3 cellular contexts compared by ENCODE assay signal in the genomic region with DNA sequence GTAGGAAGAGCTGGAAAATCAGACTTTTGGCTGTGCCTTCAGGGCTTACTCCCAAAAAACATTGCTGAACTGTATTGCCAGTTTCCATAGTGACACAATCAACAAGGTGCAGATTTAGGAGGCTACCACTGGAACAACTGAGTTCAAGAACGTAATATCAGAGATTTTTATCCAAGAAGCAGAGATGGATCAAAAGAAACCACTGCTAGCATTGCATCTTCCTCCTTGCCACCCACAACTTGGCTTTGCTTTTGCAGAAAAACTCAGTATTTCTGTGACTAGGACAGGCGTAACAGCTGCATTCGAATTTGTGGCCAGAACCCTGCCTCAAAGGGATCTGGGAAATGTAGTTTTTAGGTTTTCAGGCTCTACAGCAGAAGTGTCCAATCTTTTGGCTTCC.
TF ChIP-seq lines count a peak whose summit lies in the region.

No MANE protein-coding gene starts in this region.

TF ChIP-seq in SK-N-SH, 30 proteins besides CTCF, POLR2A, EP300 and RAD21:
- TF ChIP-seq EZH2phosphoT487 (IDR thresholded peaks at IDR 0.05; ENCODE audit: borderline replicate concordance, low read depth), result no peak
- no peak for TF ChIP-seq RXRA (IDR thresholded peaks at IDR 0.05; ENCODE audit: borderline replicate concordance, low read depth)
- no peak for TF ChIP-seq SMC3 (IDR thresholded peaks at IDR 0.05; ENCODE audit: low read depth, low read length)
- TF ChIP-seq, protein P1, sequence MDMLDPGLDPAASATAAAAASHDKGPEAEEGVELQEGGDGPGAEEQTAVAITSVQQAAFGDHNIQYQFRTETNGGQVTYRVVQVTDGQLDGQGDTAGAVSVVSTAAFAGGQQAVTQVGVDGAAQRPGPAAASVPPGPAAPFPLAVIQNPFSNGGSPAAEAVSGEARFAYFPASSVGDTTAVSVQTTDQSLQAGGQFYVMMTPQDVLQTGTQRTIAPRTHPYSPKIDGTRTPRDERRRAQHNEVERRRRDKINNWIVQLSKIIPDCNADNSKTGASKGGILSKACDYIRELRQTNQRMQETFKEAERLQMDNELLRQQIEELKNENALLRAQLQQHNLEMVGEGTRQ (IDR thresholded peaks at IDR 0.05; ENCODE audit: borderline replicate concordance, low read depth, low read length), result no peak
- TF ChIP-seq, protein P2, sequence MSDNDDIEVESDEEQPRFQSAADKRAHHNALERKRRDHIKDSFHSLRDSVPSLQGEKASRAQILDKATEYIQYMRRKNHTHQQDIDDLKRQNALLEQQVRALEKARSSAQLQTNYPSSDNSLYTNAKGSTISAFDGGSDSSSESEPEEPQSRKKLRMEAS (IDR thresholded peaks at IDR 0.05; ENCODE audit: low read depth), result no peak
- TF ChIP-seq NFIC (IDR thresholded peaks at IDR 0.05; ENCODE audit: borderline replicate concordance), result no peak
- no peak for TF ChIP-seq TAF1 (IDR thresholded peaks at IDR 0.05; ENCODE audit: borderline replicate concordance, low read depth, low read length)
- TF ChIP-seq, protein P3, sequence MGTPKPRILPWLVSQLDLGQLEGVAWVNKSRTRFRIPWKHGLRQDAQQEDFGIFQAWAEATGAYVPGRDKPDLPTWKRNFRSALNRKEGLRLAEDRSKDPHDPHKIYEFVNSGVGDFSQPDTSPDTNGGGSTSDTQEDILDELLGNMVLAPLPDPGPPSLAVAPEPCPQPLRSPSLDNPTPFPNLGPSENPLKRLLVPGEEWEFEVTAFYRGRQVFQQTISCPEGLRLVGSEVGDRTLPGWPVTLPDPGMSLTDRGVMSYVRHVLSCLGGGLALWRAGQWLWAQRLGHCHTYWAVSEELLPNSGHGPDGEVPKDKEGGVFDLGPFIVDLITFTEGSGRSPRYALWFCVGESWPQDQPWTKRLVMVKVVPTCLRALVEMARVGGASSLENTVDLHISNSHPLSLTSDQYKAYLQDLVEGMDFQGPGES (IDR thresholded peaks at IDR 0.05; ENCODE audit: low read depth, low read length), result no peak
- no peak for TF ChIP-seq RCOR1 (IDR thresholded peaks at IDR 0.05; ENCODE audit: low read length)
- no peak for TF ChIP-seq CHD2 (IDR thresholded peaks at IDR 0.05; ENCODE audit: low read length, partially characterized antibody)

TF ChIP-seq in SK-N-SH treated with all-trans-retinoic acid at 6 μM for 48 hours, 23 proteins besides CTCF, POLR2A, EP300 and RAD21 (continues in another document):
- TF ChIP-seq GLIS3 (CRISPR knock-in tag; IDR thresholded peaks at IDR 0.05) (no peak), ZNF70 (CRISPR knock-in tag; IDR thresholded peaks at IDR 0.05) (no peak), ZNF565 (CRISPR knock-in tag; conservative IDR thresholded peaks at IDR 0.05; ENCODE audit: low read depth) (no peak), ZFP3 (CRISPR knock-in tag; IDR thresholded peaks at IDR 0.05) (no peak), SNAI2 (CRISPR knock-in tag; IDR thresholded peaks at IDR 0.05) (no peak), ZFP30 (CRISPR knock-in tag; IDR thresholded peaks at IDR 0.05) (no peak), TCF4 (CRISPR knock-in tag; IDR thresholded peaks at IDR 0.05; ENCODE audit: borderline replicate concordance) (no peak), ESRRG (CRISPR knock-in tag; IDR thresholded peaks at IDR 0.05) (no peak), PPARA (CRISPR knock-in tag; IDR thresholded peaks at IDR 0.05; ENCODE audit: borderline replicate concordance) (no peak), BACH2 (CRISPR knock-in tag; IDR thresholded peaks at IDR 0.05; ENCODE audit: borderline replicate concordance) (no peak), TOX (CRISPR knock-in tag; IDR thresholded peaks at IDR 0.05; ENCODE audit: borderline replicate concordance) (no peak)
- TF ChIP-seq, protein P4, sequence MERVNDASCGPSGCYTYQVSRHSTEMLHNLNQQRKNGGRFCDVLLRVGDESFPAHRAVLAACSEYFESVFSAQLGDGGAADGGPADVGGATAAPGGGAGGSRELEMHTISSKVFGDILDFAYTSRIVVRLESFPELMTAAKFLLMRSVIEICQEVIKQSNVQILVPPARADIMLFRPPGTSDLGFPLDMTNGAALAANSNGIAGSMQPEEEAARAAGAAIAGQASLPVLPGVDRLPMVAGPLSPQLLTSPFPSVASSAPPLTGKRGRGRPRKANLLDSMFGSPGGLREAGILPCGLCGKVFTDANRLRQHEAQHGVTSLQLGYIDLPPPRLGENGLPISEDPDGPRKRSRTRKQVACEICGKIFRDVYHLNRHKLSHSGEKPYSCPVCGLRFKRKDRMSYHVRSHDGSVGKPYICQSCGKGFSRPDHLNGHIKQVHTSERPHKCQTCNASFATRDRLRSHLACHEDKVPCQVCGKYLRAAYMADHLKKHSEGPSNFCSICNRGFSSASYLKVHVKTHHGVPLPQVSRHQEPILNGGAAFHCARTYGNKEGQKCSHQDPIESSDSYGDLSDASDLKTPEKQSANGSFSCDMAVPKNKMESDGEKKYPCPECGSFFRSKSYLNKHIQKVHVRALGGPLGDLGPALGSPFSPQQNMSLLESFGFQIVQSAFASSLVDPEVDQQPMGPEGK (CRISPR knock-in tag; IDR thresholded peaks at IDR 0.05; ENCODE audit: borderline replicate concordance), result no peak
- TF ChIP-seq, protein P5, sequence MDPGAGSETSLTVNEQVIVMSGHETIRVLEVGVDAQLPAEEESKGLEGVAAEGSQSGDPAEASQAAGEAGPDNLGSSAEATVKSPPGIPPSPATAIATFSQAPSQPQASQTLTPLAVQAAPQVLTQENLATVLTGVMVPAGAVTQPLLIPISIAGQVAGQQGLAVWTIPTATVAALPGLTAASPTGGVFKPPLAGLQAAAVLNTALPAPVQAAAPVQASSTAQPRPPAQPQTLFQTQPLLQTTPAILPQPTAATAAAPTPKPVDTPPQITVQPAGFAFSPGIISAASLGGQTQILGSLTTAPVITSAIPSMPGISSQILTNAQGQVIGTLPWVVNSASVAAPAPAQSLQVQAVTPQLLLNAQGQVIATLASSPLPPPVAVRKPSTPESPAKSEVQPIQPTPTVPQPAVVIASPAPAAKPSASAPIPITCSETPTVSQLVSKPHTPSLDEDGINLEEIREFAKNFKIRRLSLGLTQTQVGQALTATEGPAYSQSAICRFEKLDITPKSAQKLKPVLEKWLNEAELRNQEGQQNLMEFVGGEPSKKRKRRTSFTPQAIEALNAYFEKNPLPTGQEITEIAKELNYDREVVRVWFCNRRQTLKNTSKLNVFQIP (CRISPR knock-in tag; IDR thresholded peaks at IDR 0.05; ENCODE audit: borderline replicate concordance, low read depth), result no peak
- TF ChIP-seq, protein P6, sequence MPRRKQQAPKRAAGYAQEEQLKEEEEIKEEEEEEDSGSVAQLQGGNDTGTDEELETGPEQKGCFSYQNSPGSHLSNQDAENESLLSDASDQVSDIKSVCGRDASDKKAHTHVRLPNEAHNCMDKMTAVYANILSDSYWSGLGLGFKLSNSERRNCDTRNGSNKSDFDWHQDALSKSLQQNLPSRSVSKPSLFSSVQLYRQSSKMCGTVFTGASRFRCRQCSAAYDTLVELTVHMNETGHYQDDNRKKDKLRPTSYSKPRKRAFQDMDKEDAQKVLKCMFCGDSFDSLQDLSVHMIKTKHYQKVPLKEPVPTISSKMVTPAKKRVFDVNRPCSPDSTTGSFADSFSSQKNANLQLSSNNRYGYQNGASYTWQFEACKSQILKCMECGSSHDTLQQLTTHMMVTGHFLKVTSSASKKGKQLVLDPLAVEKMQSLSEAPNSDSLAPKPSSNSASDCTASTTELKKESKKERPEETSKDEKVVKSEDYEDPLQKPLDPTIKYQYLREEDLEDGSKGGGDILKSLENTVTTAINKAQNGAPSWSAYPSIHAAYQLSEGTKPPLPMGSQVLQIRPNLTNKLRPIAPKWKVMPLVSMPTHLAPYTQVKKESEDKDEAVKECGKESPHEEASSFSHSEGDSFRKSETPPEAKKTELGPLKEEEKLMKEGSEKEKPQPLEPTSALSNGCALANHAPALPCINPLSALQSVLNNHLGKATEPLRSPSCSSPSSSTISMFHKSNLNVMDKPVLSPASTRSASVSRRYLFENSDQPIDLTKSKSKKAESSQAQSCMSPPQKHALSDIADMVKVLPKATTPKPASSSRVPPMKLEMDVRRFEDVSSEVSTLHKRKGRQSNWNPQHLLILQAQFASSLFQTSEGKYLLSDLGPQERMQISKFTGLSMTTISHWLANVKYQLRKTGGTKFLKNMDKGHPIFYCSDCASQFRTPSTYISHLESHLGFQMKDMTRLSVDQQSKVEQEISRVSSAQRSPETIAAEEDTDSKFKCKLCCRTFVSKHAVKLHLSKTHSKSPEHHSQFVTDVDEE (CRISPR knock-in tag; IDR thresholded peaks at IDR 0.05), result no peak
- TF ChIP-seq, protein P7, sequence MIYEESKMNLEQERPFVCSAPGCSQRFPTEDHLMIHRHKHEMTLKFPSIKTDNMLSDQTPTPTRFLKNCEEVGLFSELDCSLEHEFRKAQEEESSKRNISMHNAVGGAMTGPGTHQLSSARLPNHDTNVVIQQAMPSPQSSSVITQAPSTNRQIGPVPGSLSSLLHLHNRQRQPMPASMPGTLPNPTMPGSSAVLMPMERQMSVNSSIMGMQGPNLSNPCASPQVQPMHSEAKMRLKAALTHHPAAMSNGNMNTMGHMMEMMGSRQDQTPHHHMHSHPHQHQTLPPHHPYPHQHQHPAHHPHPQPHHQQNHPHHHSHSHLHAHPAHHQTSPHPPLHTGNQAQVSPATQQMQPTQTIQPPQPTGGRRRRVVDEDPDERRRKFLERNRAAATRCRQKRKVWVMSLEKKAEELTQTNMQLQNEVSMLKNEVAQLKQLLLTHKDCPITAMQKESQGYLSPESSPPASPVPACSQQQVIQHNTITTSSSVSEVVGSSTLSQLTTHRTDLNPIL (CRISPR knock-in tag; IDR thresholded peaks at IDR 0.05; ENCODE audit: low read depth), result no peak

TF ChIP-seq in K562, 482 proteins besides CTCF, POLR2A, EP300 and RAD21 (continues in another document):
- TF ChIP-seq SMAD2 (IDR thresholded peaks at IDR 0.05; ENCODE audit: low read depth, low read length) (no peak), PRMT5 (CRISPR knock-in tag; IDR thresholded peaks at IDR 0.05) (no peak), CAMTA2 (CRISPR knock-in tag; conservative IDR thresholded peaks at IDR 0.05) (no peak), ARHGAP35 (IDR thresholded peaks at IDR 0.05; ENCODE audit: partially characterized antibody) (no peak), KHSRP (IDR thresholded peaks at IDR 0.05) (no peak), POU5F1 (IDR thresholded peaks at IDR 0.05; ENCODE audit: borderline replicate concordance, low read depth, low read length, partially characterized antibody) (no peak), PTTG1 (tag; IDR thresholded peaks at IDR 0.05; ENCODE audit: low read depth) (no peak), ZBTB8A (IDR thresholded peaks at IDR 0.05; ENCODE audit: partially characterized antibody) (no peak), ZNF224 (CRISPR knock-in tag; IDR thresholded peaks at IDR 0.05) (no peak), FOXJ2 (tag; IDR thresholded peaks at IDR 0.05) (peak; percentile 87), ZNF444 (CRISPR knock-in tag; IDR thresholded peaks at IDR 0.05) (no peak), HCFC1 (IDR thresholded peaks at IDR 0.05; ENCODE audit: low read depth, low read length) (peak; percentile 63), FOXJ3 (CRISPR knock-in tag; IDR thresholded peaks at IDR 0.05) (peak; percentile 43; the same call in 1 of the 2 replicates), GABPB2 (CRISPR knock-in tag; conservative IDR thresholded peaks at IDR 0.05) (no peak), CREB1 (IDR thresholded peaks at IDR 0.05) (no peak), CREB1 (CRISPR knock-in tag; IDR thresholded peaks at IDR 0.05) (no peak), PTBP1 (IDR thresholded peaks at IDR 0.05; ENCODE audit: low read depth, low read length) (no peak), NEUROD1 (IDR thresholded peaks at IDR 0.05; ENCODE audit: borderline replicate concordance, low read depth, low read length, partially characterized antibody) (no peak), ZNF76 (CRISPR knock-in tag; IDR thresholded peaks at IDR 0.05; ENCODE audit: borderline replicate concordance) (no peak)
- TF ChIP-seq, protein P8, sequence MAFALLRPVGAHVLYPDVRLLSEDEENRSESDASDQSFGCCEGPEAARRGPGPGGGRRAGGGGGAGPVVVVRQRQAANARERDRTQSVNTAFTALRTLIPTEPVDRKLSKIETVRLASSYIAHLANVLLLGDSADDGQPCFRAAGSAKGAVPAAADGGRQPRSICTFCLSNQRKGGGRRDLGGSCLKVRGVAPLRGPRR (CRISPR knock-in tag; IDR thresholded peaks at IDR 0.05), result no peak
- TF ChIP-seq, protein P9, sequence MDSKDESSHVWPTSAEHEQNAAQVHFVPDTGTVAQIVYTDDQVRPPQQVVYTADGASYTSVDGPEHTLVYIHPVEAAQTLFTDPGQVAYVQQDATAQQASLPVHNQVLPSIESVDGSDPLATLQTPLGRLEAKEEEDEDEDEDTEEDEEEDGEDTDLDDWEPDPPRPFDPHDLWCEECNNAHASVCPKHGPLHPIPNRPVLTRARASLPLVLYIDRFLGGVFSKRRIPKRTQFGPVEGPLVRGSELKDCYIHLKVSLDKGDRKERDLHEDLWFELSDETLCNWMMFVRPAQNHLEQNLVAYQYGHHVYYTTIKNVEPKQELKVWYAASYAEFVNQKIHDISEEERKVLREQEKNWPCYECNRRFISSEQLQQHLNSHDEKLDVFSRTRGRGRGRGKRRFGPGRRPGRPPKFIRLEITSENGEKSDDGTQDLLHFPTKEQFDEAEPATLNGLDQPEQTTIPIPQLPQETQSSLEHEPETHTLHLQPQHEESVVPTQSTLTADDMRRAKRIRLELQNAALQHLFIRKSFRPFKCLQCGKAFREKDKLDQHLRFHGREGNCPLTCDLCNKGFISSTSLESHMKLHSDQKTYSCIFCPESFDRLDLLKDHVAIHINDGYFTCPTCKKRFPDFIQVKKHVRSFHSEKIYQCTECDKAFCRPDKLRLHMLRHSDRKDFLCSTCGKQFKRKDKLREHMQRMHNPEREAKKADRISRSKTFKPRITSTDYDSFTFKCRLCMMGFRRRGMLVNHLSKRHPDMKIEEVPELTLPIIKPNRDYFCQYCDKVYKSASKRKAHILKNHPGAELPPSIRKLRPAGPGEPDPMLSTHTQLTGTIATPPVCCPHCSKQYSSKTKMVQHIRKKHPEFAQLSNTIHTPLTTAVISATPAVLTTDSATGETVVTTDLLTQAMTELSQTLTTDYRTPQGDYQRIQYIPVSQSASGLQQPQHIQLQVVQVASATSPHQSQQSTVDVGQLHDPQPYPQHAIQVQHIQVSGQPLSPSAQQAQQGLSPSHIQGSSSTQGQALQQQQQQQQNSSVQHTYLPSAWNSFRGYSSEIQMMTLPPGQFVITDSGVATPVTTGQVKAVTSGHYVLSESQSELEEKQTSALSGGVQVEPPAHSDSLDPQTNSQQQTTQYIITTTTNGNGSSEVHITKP (IDR thresholded peaks at IDR 0.05; ENCODE audit: partially characterized antibody), result peak; percentile 68
- TF ChIP-seq, protein P10, sequence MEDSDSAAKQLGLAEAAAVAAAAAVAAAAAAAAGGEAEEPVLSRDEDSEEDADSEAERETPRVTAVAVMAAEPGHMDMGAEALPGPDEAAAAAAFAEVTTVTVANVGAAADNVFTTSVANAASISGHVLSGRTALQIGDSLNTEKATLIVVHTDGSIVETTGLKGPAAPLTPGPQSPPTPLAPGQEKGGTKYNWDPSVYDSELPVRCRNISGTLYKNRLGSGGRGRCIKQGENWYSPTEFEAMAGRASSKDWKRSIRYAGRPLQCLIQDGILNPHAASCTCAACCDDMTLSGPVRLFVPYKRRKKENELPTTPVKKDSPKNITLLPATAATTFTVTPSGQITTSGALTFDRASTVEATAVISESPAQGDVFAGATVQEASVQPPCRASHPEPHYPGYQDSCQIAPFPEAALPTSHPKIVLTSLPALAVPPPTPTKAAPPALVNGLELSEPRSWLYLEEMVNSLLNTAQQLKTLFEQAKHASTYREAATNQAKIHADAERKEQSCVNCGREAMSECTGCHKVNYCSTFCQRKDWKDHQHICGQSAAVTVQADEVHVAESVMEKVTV (CRISPR knock-in tag; IDR thresholded peaks at IDR 0.05), result no peak
